Comparison of ENCODE assay signal across 35 cellular contexts in the genomic region with DNA sequence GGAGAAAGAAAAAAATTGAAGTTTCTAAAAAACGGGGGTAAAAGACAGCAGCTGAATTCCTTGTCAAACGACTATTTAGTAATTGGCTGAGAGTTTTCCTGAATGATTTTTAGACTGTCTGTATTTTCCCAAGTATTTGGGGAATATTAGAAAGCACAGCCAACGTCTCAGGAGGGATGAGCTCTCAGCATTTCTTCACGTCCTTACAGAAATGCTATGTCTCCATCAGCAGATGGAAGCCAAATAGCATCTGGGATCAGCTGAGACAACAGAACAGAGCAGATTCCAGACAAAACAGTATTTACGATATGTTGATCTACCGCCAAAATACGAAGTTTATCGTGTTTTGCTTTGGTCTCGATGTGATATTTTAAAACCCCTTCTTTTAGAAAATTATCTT. TPM values are rescaled to one million over a fixed set of nuclear protein-coding genes. Genes with fewer than 3 reads are reported as not detected.
"Had no signal": no experiment of that assay in that cellular context is flagged by ENCODE, and none has a peak within 500 bp of the region (broad histone marks: within the 10 kb centered on the region; RNA-seq: fewer than 3 reads in every experiment).

No MANE protein-coding gene starts in this region.

- H3K9me3 ChIP-seq: ascending aorta had no signal

- H3K36me3 ChIP-seq: ascending aorta, WERI-Rb-1 had no signal

- ATAC-seq: activated CD8-positive, alpha-beta memory T cell treated with anti-CD3 and anti-CD28 coated beads, Interleukin-2, amount 10 ng/mL, durations not matched to agents 7 days and 5 days; activated T-helper 17 cell treated with anti-CD3 and anti-CD28 coated beads, Interleukin-2, amount 50 U/mL, for 72 hours; K562; Panc1; SK-N-SH treated with all-trans-retinoic acid at 6 μM for 48 hours; T-cell; T-helper 17 cell had no signal

- H3K4me3 ChIP-seq: ascending aorta, K562 had no signal

- H3K27me3 ChIP-seq: ascending aorta had no signal

- H3K27ac ChIP-seq: ascending aorta, WERI-Rb-1 had no signal

- H3K4me1 ChIP-seq: ascending aorta had no signal

- DNase-seq: activated CD4-positive, alpha-beta memory T cell treated with anti-CD3 and anti-CD28 coated beads, Interleukin-2, amount 10 ng/mL, durations not matched to agents 7 days and 5 days; activated CD4-positive, alpha-beta T cell treated with anti-CD3 and anti-CD28 coated beads for 1 hour; activated CD4-positive, alpha-beta T cell treated with anti-CD3 and anti-CD28 coated beads for 48 hours; activated CD4-positive, CD25-positive, alpha-beta regulatory T cell; activated CD8-positive, alpha-beta memory T cell treated with anti-CD3 and anti-CD28 coated beads for 24 hours; activated CD8-positive, alpha-beta memory T cell treated with anti-CD3 and anti-CD28 coated beads, Interleukin-2, amount 10 ng/mL, durations not matched to agents 7 days and 5 days; activated CD8-positive, alpha-beta memory T cell treated with anti-CD3 and anti-CD28 coated beads, Interleukin-2, amount 50 U/mL, for 48 hours; activated effector memory CD4-positive, alpha-beta T cell treated with anti-CD3 and anti-CD28 coated beads, Interleukin-2, amount 50 U/mL, for 16 hours; activated naive CD4-positive, alpha-beta T cell; activated naive CD4-positive, alpha-beta T cell treated with anti-CD3 and anti-CD28 coated beads, Interleukin-2, amount 50 U/mL, for 16 hours; activated naive CD8-positive, alpha-beta T cell treated with anti-CD3 and anti-CD28 coated beads for 36 hours; activated T-cell treated with anti-CD3 and anti-CD28 coated beads, Interleukin-2, amount 50 U/mL, for 48 hours; amniotic stem cell; IMR-90; NCI-H1105; NCI-H1417 treated with DMSO at 0.1 percent for 48 hours; NCI-H187 treated with DMSO at 0.1 percent for 48 hours; NCI-H2081; NCI-H2171 treated with DMSO at 0.1 percent for 48 hours; NCI-H226; NCI-H446 treated with DMSO at 0.1 percent for 48 hours; NCI-H524; NCI-H69; SIG-M5; T-cell; T-helper 17 cell; WERI-Rb-1 had no signal

RNA-seq across cellular contexts. Expression of a gene that starts 5.3 kb away (rescaled TPM):
- total RNA-seq: activated CD4-positive, alpha-beta memory T cell treated with anti-CD3 and anti-CD28 coated beads, Interleukin-2, amount 10 ng/mL, durations not matched to agents 7 days and 5 days; activated CD8-positive, alpha-beta memory T cell treated with anti-CD3 and anti-CD28 coated beads, Interleukin-2, amount 10 ng/mL, durations not matched to agents 7 days and 5 days; activated naive CD8-positive, alpha-beta T cell treated with anti-CD3 and anti-CD28 coated beads for 36 hours; activated T-helper 17 cell treated with anti-CD3 and anti-CD28 coated beads, Interleukin-2, amount 50 U/mL, for 72 hours; ascending aorta; IMR-90; K562; M059J; RPMI7951; SK-MEL-5; T-cell; T-helper 17 cell had no signal
